ENCODE assay signal across 8 cellular contexts in the genomic region with DNA sequence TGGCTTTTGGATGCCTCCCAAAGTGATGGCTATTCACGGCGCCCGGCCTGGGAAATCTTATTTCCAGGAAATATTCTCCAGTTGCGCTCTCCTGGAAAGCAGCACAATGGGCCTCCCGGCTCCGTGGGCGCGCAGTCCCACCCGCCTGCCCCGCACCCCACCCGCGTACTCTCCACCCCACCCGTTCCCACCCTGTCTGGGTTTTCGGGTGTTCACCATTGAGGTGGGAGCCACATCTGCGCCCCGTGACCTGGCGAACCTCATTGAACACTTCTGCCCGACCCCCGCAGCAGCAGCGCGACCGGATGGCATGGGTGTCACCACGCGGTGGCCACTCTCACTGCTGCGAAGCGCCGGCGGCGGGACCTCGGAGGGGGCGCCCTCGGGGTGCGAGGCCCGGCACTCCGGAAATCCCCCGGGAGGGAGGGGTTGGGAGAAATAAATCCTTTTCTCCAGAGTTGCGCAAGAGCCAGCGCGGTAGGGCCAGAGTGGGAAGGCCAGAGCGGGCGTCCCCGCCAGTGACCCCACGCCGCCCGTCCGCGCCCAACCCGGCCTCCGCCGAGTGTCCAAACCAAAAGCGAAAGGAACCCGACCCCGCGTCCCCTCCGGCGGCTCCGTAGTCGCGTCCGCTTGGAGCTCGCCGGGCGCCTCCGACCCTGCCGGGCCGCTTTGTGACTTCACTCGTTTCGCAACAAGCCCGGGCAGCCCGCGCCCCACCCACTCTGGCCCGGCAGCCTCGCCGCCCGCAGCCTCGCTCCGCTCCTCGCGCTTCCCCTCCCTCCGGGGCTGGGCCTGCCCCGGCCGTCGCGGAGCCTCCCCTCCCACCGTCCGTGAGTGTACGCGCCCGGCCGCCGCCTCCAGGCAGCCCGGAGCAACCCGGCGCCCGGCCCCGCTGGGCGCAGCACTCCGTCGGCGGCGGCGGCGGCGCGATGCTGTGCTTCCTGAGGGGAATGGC. TPM values are rescaled to one million over a fixed set of nuclear protein-coding genes. Genes with fewer than 3 reads are reported as not detected.
A peak's percentile ranks its signal among the peaks of the same experiment; 100 is the strongest.
DNase-seq lines count a peak whose midpoint lies in the region; ATAC-seq and TF ChIP-seq lines count a peak whose summit lies in the region.

A gene with protein sequence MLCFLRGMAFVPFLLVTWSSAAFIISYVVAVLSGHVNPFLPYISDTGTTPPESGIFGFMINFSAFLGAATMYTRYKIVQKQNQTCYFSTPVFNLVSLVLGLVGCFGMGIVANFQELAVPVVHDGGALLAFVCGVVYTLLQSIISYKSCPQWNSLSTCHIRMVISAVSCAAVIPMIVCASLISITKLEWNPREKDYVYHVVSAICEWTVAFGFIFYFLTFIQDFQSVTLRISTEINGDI (plus strand): TSS at position 720 of the 955 bp plus-strand sequence. CDS start 210 bp downstream, at position 930.

- H3K4me3 ChIP-seq in Jurkat, Clone E6-1 (ENCODE audit: low read length): peak within 1 kb of the TSS; percentile 55
- H3K4me3 ChIP-seq in adrenal gland: peak within 1 kb of the TSS; percentile 78 to 95 (median 92)
- H3K4me3 ChIP-seq in heart left ventricle: peak within 1 kb of the TSS; percentile 60 to 95 (median 86)
- H3K4me3 ChIP-seq in transverse colon: peak within 1 kb of the TSS; percentile 62 to 87 (median 73)

- H3K4me1 ChIP-seq in adrenal gland (replicated peaks in 1 of 2) (peaks cover 8 to 10% of the 10 kb centered on the region in 2 donors), heart left ventricle (peaks cover 0 to 66% (median 11%) of the 10 kb centered on the region in 12 donors), transverse colon (peaks cover 3 to 14% (median 4%) of the 10 kb centered on the region in 4 donors)

- H3K9me3 ChIP-seq in adrenal gland (replicated peaks in 1 of 3): no peaks in the 10 kb centered on the region
- H3K9me3 ChIP-seq in heart left ventricle: no peaks in the 10 kb centered on the region
- no peaks in the 10 kb centered on the region for H3K9me3 ChIP-seq in transverse colon

- H3K27ac ChIP-seq in adrenal gland (peak within 1 kb of the TSS; percentile 92 to 97 (median 97)), heart left ventricle (peak within 1 kb of the TSS; percentile 82 to 99 (median 96)), transverse colon (peak within 1 kb of the TSS; percentile 89 to 97 (median 92))

- peak; percentile 83 for ATAC-seq in GM21619 (IDR thresholded peaks at IDR 0.05; ENCODE audit: unreplicated experiment)
- peak; percentile 82 to 97 (median 92) for ATAC-seq in heart left ventricle

- DNase-seq in ELR (ENCODE audit: low read depth) (peak; percentile 93), SW 1271 (lab: John Stamatoyannopoulos, UW) (peak; percentile 31 to 71), adrenal gland (peak; percentile 92 to 95 (median 94)), heart left ventricle (peak; percentile 89 to 96 (median 92)), posterior cingulate gyrus (peak; percentile 38 to 95 (median 64)), transverse colon (peak; percentile 94)
- DNase-seq in Jurkat, Clone E6-1 (ENCODE audit: low read depth, low spot score): no peak

- TF ChIP-seq EP300 in transverse colon (IDR thresholded peaks at IDR 0.05; ENCODE audit: low read depth): no peak

- intact Hi-C loops in adrenal gland (cut with DNase I): no loop called here
- intact Hi-C loops in heart left ventricle (cut with DNase I): loop anchor here in 3 of 10 donors (2.0 to 5.0 kb wide), 3 partner anchors 45 to 185 kb away; partner anchors contain the start of genes GNPTAB (in 2 of the 3) and WASHC3 (in 1 of the 3)
- intact Hi-C loops in posterior cingulate gyrus (cut with DNase I): no loop called here
- intact Hi-C loops in transverse colon (cut with DNase I; ENCODE audit: low total_unique reads): loop anchor here (2.0 kb wide), 1 partner anchor 46 kb away; the partner anchor contains the start of gene GNPTAB

- TF ChIP-seq CTCF in adrenal gland (IDR thresholded peaks at IDR 0.05) (peak in 1 of 6 experiments; percentile 14), heart left ventricle (IDR thresholded peaks at IDR 0.05) (peak in 4 of 12 donors; percentile 14 to 24 (median 18)), transverse colon (IDR thresholded peaks at IDR 0.05) (peak in 1 of 5 experiments; percentile 33)

- H3K36me3 ChIP-seq in adrenal gland (replicated peaks in 1 of 2) (no peaks in the 10 kb centered on the region), heart left ventricle (no peaks in the 10 kb centered on the region), transverse colon (no peaks in the 10 kb centered on the region)

- in situ Hi-C loops in transverse colon (cut with MboI; ENCODE audit: low pct_ligation_motif_present in 1 of 4, low pct_unique_long_range_greater_than_20kb in 1 of 4, low sequenced_read_pairs in 3 of 4): no loop called here

- TF ChIP-seq POLR2A in adrenal gland (IDR thresholded peaks at IDR 0.05): peak; percentile 72 to 88
- peak in 1 of 2 donors; percentile 80 for TF ChIP-seq POLR2A in heart left ventricle (IDR thresholded peaks at IDR 0.05)
- TF ChIP-seq POLR2A in transverse colon (IDR thresholded peaks at IDR 0.05): peak; percentile 83

- H3K27me3 ChIP-seq in adrenal gland (no peaks in the 10 kb centered on the region), heart left ventricle (no peaks in the 10 kb centered on the region), transverse colon (no peaks in the 10 kb centered on the region)

- WGBS in adrenal gland, 4 donors: 0 to 7% (median 1%) methylated on average over 6 to 105 of the region's 105 CpGs
- 2 to 5% (median 2%) methylated on average over 45 to 105 of the region's 105 CpGs for WGBS in heart left ventricle, 4 donors
- WGBS in transverse colon (ENCODE audit: low coverage in 1 of 2), 2 donors: 0% methylated on average over 61 of the region's 105 CpGs; no CpG with 5 or more reads in 1 of the 2 donors

RNA-seq across cellular contexts. Expression of the gene that starts here (rescaled TPM):
- 2.4 TPM for polyA plus RNA-seq in Jurkat, Clone E6-1 (2012; ENCODE audit: insufficient read depth, insufficient read length)
- total RNA-seq in adrenal gland (10 to 100 TPM; 17.8 to 46.4 (median 34.7) TPM), heart left ventricle (10 to 100 TPM in 2 of 9 donors, 1 to 10 TPM in 7; 3.7 to 40.7 (median 4.3) TPM), transverse colon (10 to 100 TPM in 2 of 4 donors, 1 to 10 TPM in 2; 3.7 to 20.1 (median 8.7) TPM)
- polyA plus RNA-seq in adrenal gland (10 to 100 TPM; 14.7 to 25.6 (median 17.4) TPM), heart left ventricle (1 to 10 TPM; 2.9 to 3.9 TPM)
